11 cellular contexts compared by ENCODE assay signal in genomic region chr1:92980732-92981647, GRCh38. TPM values are rescaled to one million over a fixed set of nuclear protein-coding genes. Genes with fewer than 3 reads are reported as not detected.
DNase-seq lines count a peak whose midpoint lies in the region; ATAC-seq, FAIRE-seq and TF ChIP-seq lines count a peak whose summit lies in the region.
"Had no signal": no experiment of that assay in that cellular context is flagged by ENCODE, and none has a peak within 500 bp of the region (broad histone marks: within the 10 kb centered on the region; RNA-seq: fewer than 3 reads in every experiment).

No MANE protein-coding gene starts in this region.

- peak overlapping the region; percentile 33; the same call in 1 of the 2 replicates for H3K4me3 ChIP-seq in GM12878
- no peak overlapping the region for H3K4me3 ChIP-seq in endodermal cell (ENCODE audit: low read length)
- H3K4me3 ChIP-seq: esophagus muscularis mucosa had no signal

- no peaks in the 10 kb centered on the region for H3K27me3 Mint-ChIP-seq in MCF 10A (ENCODE audit: insufficient read depth, unreplicated experiment)
- peaks cover 2% of the 10 kb centered on the region for H3K27me3 Mint-ChIP-seq in endodermal cell (ENCODE audit: insufficient read depth)

- H3K27me3 ChIP-seq in GM12878 (replicated peaks in 1 of 2; ENCODE audit: control insufficient read depth in 2 of 2, insufficient read depth in 2 of 2, low read length in 1 of 2), result no peaks in the 10 kb centered on the region
- H3K27me3 ChIP-seq in endodermal cell (ENCODE audit: control insufficient read depth, insufficient read depth, low read length, poor library complexity, severe bottlenecking), result no peaks in the 10 kb centered on the region
- H3K27me3 ChIP-seq: esophagus muscularis mucosa had no signal

- TF ChIP-seq EP300 in GM12878 (IDR thresholded peaks at IDR 0.05; ENCODE audit: borderline replicate concordance in 1 of 2, control insufficient read depth in 1 of 2, low read depth in 2 of 2, low read length in 2 of 2), result no peak

- H3K36me3 Mint-ChIP-seq in MCF 10A (ENCODE audit: insufficient read depth, unreplicated experiment), result no peaks in the 10 kb centered on the region
- H3K36me3 Mint-ChIP-seq in endodermal cell (ENCODE audit: low read depth), result no peaks in the 10 kb centered on the region

- H3K9me3 Mint-ChIP-seq in MCF 10A (ENCODE audit: unreplicated experiment) (no peaks in the 10 kb centered on the region), endodermal cell (peaks cover 8% of the 10 kb centered on the region)

- SMC1A ChIA-PET in GM12878 (lab: Charles Lee; ENCODE audit: uncharacterized antibody, unreplicated experiment), result interaction anchor here (0.6 to 4.8 kb wide), 16 partner anchors 9 to 123 kb away, joined by 3 to 71 read pairs (median 4); partner anchors contain the start of gene DIPK1A

- peak overlapping the region; percentile 62 for H3K4me2 ChIP-seq in GM12878 (ENCODE audit: control insufficient read depth, insufficient read depth)

- H3K27ac Mint-ChIP-seq in MCF 10A (ENCODE audit: low read depth, unreplicated experiment) (no peak overlapping the region), endodermal cell (no peak overlapping the region)

- H3K4me1 ChIP-seq in GM12878 (ENCODE audit: control insufficient read depth, insufficient read depth, low read length), result peaks cover 20% of the 10 kb centered on the region
- H3K4me1 ChIP-seq in endodermal cell (ENCODE audit: control insufficient read depth, insufficient read depth, low read length), result no peaks in the 10 kb centered on the region
- H3K4me1 ChIP-seq: esophagus muscularis mucosa had no signal

- 14% methylated on average over 8 of the region's 8 CpGs for WGBS in GM12878 (ENCODE audit: insufficient coverage, insufficient replicate concordance, low lambda C conversion rate, missing lambda C conversion rate)
- 93 to 94% methylated on average over 6 to 8 of the region's 8 CpGs for WGBS in endodermal cell (ENCODE audit: insufficient coverage in 1 of 2, insufficient read length in 1 of 2), 2 experiments

- peak overlapping the region; percentile 79 for H2AFZ ChIP-seq in GM12878 (ENCODE audit: control insufficient read depth, low read depth, low read length)

- no peaks in the 10 kb centered on the region for H4K20me1 ChIP-seq in GM12878 (ENCODE audit: control insufficient read depth, insufficient read depth)

- peak overlapping the region; percentile 75 for H3K27ac ChIP-seq in GM12878 (ENCODE audit: control insufficient read depth, insufficient read depth)
- H3K27ac ChIP-seq in endodermal cell (ENCODE audit: low read depth, low read length), result no peak overlapping the region
- H3K27ac ChIP-seq: C4-2B, esophagus muscularis mucosa, VCaP had no signal

- TF ChIP-seq CTCF in GM12878 (IDR thresholded peaks at IDR 0.05 in 2 of 3, conservative IDR thresholded peaks at IDR 0.05 in 1 of 3; ENCODE audit: control insufficient read depth in 2 of 3, extremely low read depth in 1 of 3, insufficient read depth in 1 of 3, low read depth in 3 of 3, low read length in 3 of 3) (no peak), MCF 10A (IDR thresholded peaks at IDR 0.05; ENCODE audit: unreplicated experiment) (no peak), endodermal cell (conservative IDR thresholded peaks at IDR 0.05) (no peak)

- DNase-seq in stimulated activated naive CD4-positive, alpha-beta T cell (lab: John Stamatoyannopoulos, UW), result peak; percentile 15 to 88 (median 70)
- DNase-seq in stimulated activated naive CD4-positive, alpha-beta T cell treated with Interleukin-2 at 50 U/mL for 16 hours (lab: John Stamatoyannopoulos, UW), result no peak
- DNase-seq in GM12878 (ENCODE audit: low read depth, low spot score) (no peak), AML-193 (lab: John Stamatoyannopoulos, UW) (no peak), MCF 10A (ENCODE audit: unreplicated experiment) (no peak), endodermal cell (no peak), HEK293T (ENCODE audit: extremely low spot score) (no peak)

- no peaks in the 10 kb centered on the region for H3K4me1 Mint-ChIP-seq in MCF 10A (ENCODE audit: insufficient read depth, unreplicated experiment)
- no peaks in the 10 kb centered on the region for H3K4me1 Mint-ChIP-seq in endodermal cell

- H3K9ac ChIP-seq in GM12878 (ENCODE audit: control insufficient read depth, insufficient read depth, low read length) (peak overlapping the region; percentile 19; the same call in 1 of the 2 replicates), endodermal cell (ENCODE audit: extremely low read depth, low read length, poor library complexity, severe bottlenecking) (no peak overlapping the region)

- no peak for TF ChIP-seq RAD21 in GM12878 (IDR thresholded peaks at IDR 0.05; ENCODE audit: insufficient read depth, low read depth, low read length)

- intact Hi-C loops in GM12878 (cut with micrococcal nuclease; ENCODE audit: unreplicated experiment), result no loop called here
- intact Hi-C loops in MCF 10A (cut with micrococcal nuclease), result no loop called here

- BruUV-seq in GM12878 (replicated peaks; lab: Mats Ljungman, UMichigan) (no TSS peak), MCF 10A (replicated peaks; lab: Mats Ljungman, UMichigan) (no TSS peak)

- peaks cover 3% of the 10 kb centered on the region; the same call in 2 of the 3 replicates for H3K9me3 ChIP-seq in GM12878 (replicated peaks; ENCODE audit: control insufficient read depth, insufficient read depth, low read length)
- H3K9me3 ChIP-seq in endodermal cell (ENCODE audit: control insufficient read depth, low read length), result peaks cover 13% of the 10 kb centered on the region
- H3K9me3 ChIP-seq: esophagus muscularis mucosa had no signal

- H3K36me3 ChIP-seq in GM12878 (ENCODE audit: control insufficient read depth in 2 of 2, insufficient read depth in 2 of 2, low read length in 1 of 2), result no peaks in the 10 kb centered on the region
- H3K36me3 ChIP-seq in endodermal cell (ENCODE audit: control insufficient read depth, insufficient read depth, low read length), result no peaks in the 10 kb centered on the region
- H3K36me3 ChIP-seq: esophagus muscularis mucosa had no signal

- no peak for TF ChIP-seq POLR2A in GM12878 (IDR thresholded peaks at IDR 0.05; ENCODE audit: low read depth, low read length)

- FAIRE-seq in GM12878 (lab: Jason Lieb, UNC), result no peak

- RAD21 ChIA-PET in GM12878 (lab: Charles Lee; ENCODE audit: unreplicated experiment), result interaction anchor here (0.6 to 7.0 kb wide), 15 partner anchors 9 to 123 kb away, joined by 3 to 87 read pairs (median 4); partner anchors contain the start of gene DIPK1A

- in situ Hi-C loops in GM12878 (cut with MboI), result no loop called here

- peak; percentile 41 for ATAC-seq in HG03565 (IDR thresholded peaks at IDR 0.05; ENCODE audit: unreplicated experiment)
- peak; percentile 57 for ATAC-seq in GM12878

- CTCF ChIA-PET in GM12878 (lab: Yijun Ruan, JAX), result interaction anchor here (0.6 to 6.0 kb wide), 14 partner anchors 9 to 124 kb away, joined by 3 to 64 read pairs (median 6); partner anchors contain the start of gene DIPK1A
- CTCF ChIA-PET in MCF 10A (lab: Yijun Ruan, JAX), result interaction anchor here (0.6 to 3.4 kb wide), 7 partner anchors 9 to 323 kb away, joined by 3 to 30 read pairs (median 3); no protein-coding TSS in a partner anchor
- CTCF ChIA-PET in HEK293T (lab: Yijun Ruan, JAX), result no interaction called here

- no peak overlapping the region for H3K4me3 Mint-ChIP-seq in MCF 10A (ENCODE audit: unreplicated experiment)
- no peak overlapping the region for H3K4me3 Mint-ChIP-seq in endodermal cell

- POLR2A ChIA-PET in GM12878 (lab: Charles Lee), result interaction anchor here (0.7 to 3.1 kb wide), 10 partner anchors 9 to 148 kb away, joined by 3 to 43 read pairs (median 4); partner anchors contain the start of genes DIPK1A and MTF2
- POLR2A ChIA-PET in MCF 10A (lab: Yijun Ruan, JAX), result interaction anchor here (0.5 to 0.8 kb wide), 3 partner anchors 15 to 125 kb away, joined by 3 to 4 read pairs (median 4); no protein-coding TSS in a partner anchor
- POLR2A ChIA-PET in HEK293T (lab: Yijun Ruan, JAX), result interaction anchor here (0.6 kb wide), 1 partner anchor 98 kb away, joined by 3 read pairs; the partner anchor contains the start of gene MTF2

- H3K79me2 ChIP-seq in GM12878 (ENCODE audit: control insufficient read depth, insufficient read depth, low read length), result no peaks in the 10 kb centered on the region

TF ChIP-seq in GM12878, 131 proteins besides CTCF, POLR2A, EP300 and RAD21 (continues in another document):
- TF ChIP-seq KLF5 (IDR thresholded peaks at IDR 0.05; ENCODE audit: partially characterized antibody) (no peak), MYB (IDR thresholded peaks at IDR 0.05; ENCODE audit: borderline replicate concordance, low read depth, low read length) (no peak)

TF ChIP-seq in HEK293T, 16 proteins besides CTCF, POLR2A, EP300 and RAD21 (continues in another document):
- TF ChIP-seq ZNF384 (IDR thresholded peaks at IDR 0.05) (no peak), LEF1 (IDR thresholded peaks at IDR 0.05; ENCODE audit: borderline replicate concordance) (no peak), ELF4 (IDR thresholded peaks at IDR 0.05) (no peak), L3MBTL2 (conservative IDR thresholded peaks at IDR 0.05) (no peak)

RNA-seq across cellular contexts. Expression of gene DIPK1A, which starts 19.7 kb away (rescaled TPM):
- total RNA-seq in GM12878 (2013; cell fraction: nucleolus; rRNA removed), result 12.9 and 13.3 TPM in 2 replicates
- total RNA-seq in GM12878 (2014; rRNA removed) (6.6 and 7.0 TPM in 2 replicates), GM12878 (2014; rRNA removed; fragmentation: Illumina TruSeq; extraction: Trizol) (8.4 and 9.4 TPM in 2 replicates), GM12878 (2021) (8.1 and 9.3 TPM in 2 replicates), MCF 10A (2022) (3.8 and 4.9 TPM in 2 replicates), endodermal cell (1 to 10 TPM; 4.0 to 6.6 TPM)
- 2.7 TPM for polyA plus RNA-seq in GM12878 (2011; ENCODE audit: low read depth)
- polyA plus RNA-seq in GM12878 (2011; rRNA removed) (12.0 and 19.7 TPM in 2 replicates), GM12878 (2014; fragmentation: Illumina TruSeq; extraction: Trizol) (12.5 and 16.9 TPM in 2 replicates), GM12878 (2014; fragmentation: Nextera tagmentation; extraction: Ambion mirVana) (1 to 10 TPM; 9.5 to 9.9 TPM), GM12878 (2014; rRNA removed) (4.9 and 5.1 TPM in 2 replicates), GM12878 (2016; fragmentation: Nextera tagmentation; extraction: Ambion mirVana) (10 to 100 TPM; 14.6 to 15.0 TPM)
- 3.9 and 5.0 TPM in 2 replicates for polyA plus RNA-seq in GM12878 (2011; cell fraction: cytosol; rRNA removed)
- 4.3 and 4.5 TPM in 2 replicates for polyA plus RNA-seq in GM12878 (2011; cell fraction: nucleus; rRNA removed)
- 6.6 and 8.6 TPM in 2 replicates for polyA plus RNA-seq in GM12878 (2012)
- polyA minus RNA-seq in GM12878 (2011; rRNA and poly(A)+ RNA removed), result 8.9 and 12.4 TPM in 2 replicates
- 2.9 and 3.7 TPM in 2 replicates for polyA minus RNA-seq in GM12878 (2011; cell fraction: cytosol; rRNA and poly(A)+ RNA removed)
- polyA minus RNA-seq in GM12878 (2011; cell fraction: nucleus; rRNA and poly(A)+ RNA removed), result 3.4 and 3.7 TPM in 2 replicates
- polyA plus RNA-seq in endodermal cell (2013, experiment 1 of 2), result 5.1 TPM
- 4.2 TPM for polyA plus RNA-seq in endodermal cell (2013, experiment 2 of 2)

Comparison
In these comparisons a context has a peak if more than half of its experiments do, and no peak if none do; other contexts are left out.
1. DNase-seq: peak in stimulated activated naive CD4-positive, alpha-beta T cell (6 of 6); none in stimulated activated naive CD4-positive, alpha-beta T cell treated with Interleukin-2 at 50 U/mL for 16 hours (single experiment), GM12878 (single experiment), AML-193 (0 of 2), MCF 10A (single experiment), endodermal cell (single experiment) and HEK293T (single experiment).